22 cellular contexts compared by ENCODE assay signal in genomic region chr11:45248501-45249011, GRCh38. TPM values are rescaled to one million over a fixed set of nuclear protein-coding genes. Genes with fewer than 3 reads are reported as not detected.
"Had no signal": no experiment of that assay in that cellular context is flagged by ENCODE, and none has a peak within 500 bp of the region (broad histone marks: within the 10 kb centered on the region; RNA-seq: fewer than 3 reads in every experiment).

No MANE protein-coding gene starts in this region.

- H3K27me3 ChIP-seq: MG63 had no signal

- ATAC-seq: Panc1, PC-3 had no signal

- H3K4me3 ChIP-seq: MG63 had no signal

- H3K27ac ChIP-seq: RWPE1 had no signal

- DNase-seq: MG63; NCI-H1092; NCI-H1105 treated with DMSO at 0.1 percent for 48 hours; NCI-H1417 treated with DMSO at 0.1 percent for 48 hours; NCI-H146; NCI-H1694 treated with DMSO at 0.1 percent for 48 hours; NCI-H1930; NCI-H2081; NCI-H2107; NCI-H2227 treated with DMSO at 0.1 percent for 48 hours; NCI-H69; NK-92 treated with Interleukin-12 subunit alpha and Interleukin-12 subunit beta, amount 100 ng/mL, for 24 hours; PC-3; SHP77; SK-N-SH; SW 1271; T-helper 1 cell had no signal

- H3K9me3 ChIP-seq: MG63, SK-N-SH had no signal

RNA-seq across cellular contexts. Expression of gene SYT13, which starts 37.6 kb away (rescaled TPM):
- total RNA-seq: LHCN-M2, NCI-H460, OCI-LY7, PC-3 had no signal
- polyA plus RNA-seq: SK-N-SH had no signal
